Comparison of ENCODE assay signal across 1 cellular context in genomic region chr18:79940814-79941472, GRCh38.
TF ChIP-seq lines count a peak whose summit lies in the region.

No MANE protein-coding gene starts in this region.

TF ChIP-seq in IMR-90, 13 proteins besides CTCF, POLR2A, EP300 and RAD21:
- no peak for TF ChIP-seq USF2 (IDR thresholded peaks at IDR 0.05; ENCODE audit: low read depth, low read length)
- TF ChIP-seq RCOR1 (IDR thresholded peaks at IDR 0.05; ENCODE audit: insufficient replicate concordance, low read length), result no peak
- no peak for TF ChIP-seq FOS (IDR thresholded peaks at IDR 0.05; ENCODE audit: low read depth, low read length)
- no peak for TF ChIP-seq BHLHE40 (IDR thresholded peaks at IDR 0.05; ENCODE audit: low read depth, low read length)
- no peak for TF ChIP-seq SMC3 (IDR thresholded peaks at IDR 0.05; ENCODE audit: low read depth, low read length)
